1 cellular context compared by ENCODE assay signal in the genomic region with DNA sequence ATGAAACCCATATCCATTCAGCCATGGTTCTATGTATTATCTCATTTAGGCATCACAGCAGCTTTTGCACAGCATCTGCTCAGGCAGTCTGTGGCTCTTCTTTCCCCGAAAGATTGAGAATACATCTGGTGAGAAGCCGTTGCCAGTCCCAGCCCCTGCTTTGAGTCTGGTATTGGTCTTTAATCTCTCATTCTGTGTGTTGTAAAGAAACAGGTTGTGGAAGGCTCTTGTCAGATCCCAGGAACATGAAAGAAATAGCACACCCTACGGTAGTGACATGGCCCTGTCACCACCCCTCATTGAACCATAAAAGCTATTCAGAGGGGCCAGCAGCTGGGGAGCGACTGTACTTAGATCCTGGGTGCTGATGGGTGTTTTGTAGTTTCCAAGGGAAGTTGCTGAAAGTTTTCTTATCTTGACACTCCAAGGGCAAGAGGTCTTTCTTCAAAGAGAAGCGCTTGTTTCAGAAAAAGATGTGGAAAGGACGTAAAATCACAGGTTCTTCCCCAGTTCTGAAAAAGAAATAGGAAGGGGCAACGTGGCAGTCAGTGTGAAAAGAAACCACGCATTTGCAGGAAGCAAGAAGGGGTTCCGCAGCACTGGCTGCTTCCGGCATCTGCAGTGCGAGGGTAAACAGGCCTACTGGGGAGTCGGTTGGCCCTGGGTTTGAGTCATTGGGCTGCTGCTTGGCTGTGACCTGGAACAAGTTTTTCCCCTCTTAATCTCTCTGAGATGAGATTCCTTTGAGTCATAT.
TF ChIP-seq lines count a peak whose summit lies in the region.

No MANE protein-coding gene starts in this region.

TF ChIP-seq in K562, 482 proteins besides CTCF, POLR2A, EP300 and RAD21 (continued from another document and continues in another):
- TF ChIP-seq, protein P1, sequence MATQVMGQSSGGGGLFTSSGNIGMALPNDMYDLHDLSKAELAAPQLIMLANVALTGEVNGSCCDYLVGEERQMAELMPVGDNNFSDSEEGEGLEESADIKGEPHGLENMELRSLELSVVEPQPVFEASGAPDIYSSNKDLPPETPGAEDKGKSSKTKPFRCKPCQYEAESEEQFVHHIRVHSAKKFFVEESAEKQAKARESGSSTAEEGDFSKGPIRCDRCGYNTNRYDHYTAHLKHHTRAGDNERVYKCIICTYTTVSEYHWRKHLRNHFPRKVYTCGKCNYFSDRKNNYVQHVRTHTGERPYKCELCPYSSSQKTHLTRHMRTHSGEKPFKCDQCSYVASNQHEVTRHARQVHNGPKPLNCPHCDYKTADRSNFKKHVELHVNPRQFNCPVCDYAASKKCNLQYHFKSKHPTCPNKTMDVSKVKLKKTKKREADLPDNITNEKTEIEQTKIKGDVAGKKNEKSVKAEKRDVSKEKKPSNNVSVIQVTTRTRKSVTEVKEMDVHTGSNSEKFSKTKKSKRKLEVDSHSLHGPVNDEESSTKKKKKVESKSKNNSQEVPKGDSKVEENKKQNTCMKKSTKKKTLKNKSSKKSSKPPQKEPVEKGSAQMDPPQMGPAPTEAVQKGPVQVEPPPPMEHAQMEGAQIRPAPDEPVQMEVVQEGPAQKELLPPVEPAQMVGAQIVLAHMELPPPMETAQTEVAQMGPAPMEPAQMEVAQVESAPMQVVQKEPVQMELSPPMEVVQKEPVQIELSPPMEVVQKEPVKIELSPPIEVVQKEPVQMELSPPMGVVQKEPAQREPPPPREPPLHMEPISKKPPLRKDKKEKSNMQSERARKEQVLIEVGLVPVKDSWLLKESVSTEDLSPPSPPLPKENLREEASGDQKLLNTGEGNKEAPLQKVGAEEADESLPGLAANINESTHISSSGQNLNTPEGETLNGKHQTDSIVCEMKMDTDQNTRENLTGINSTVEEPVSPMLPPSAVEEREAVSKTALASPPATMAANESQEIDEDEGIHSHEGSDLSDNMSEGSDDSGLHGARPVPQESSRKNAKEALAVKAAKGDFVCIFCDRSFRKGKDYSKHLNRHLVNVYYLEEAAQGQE (CRISPR knock-in tag; IDR thresholded peaks at IDR 0.05; ENCODE audit: low read depth) = no peak
- TF ChIP-seq POLR2H (tag; IDR thresholded peaks at IDR 0.05; ENCODE audit: low read depth) (no peak), GABPB1 (CRISPR knock-in tag; IDR thresholded peaks at IDR 0.05) (no peak), FOXJ2 (tag; IDR thresholded peaks at IDR 0.05) (no peak), ZNF311 (CRISPR knock-in tag; IDR thresholded peaks at IDR 0.05) (peak; percentile 72), TBL1XR1 (IDR thresholded peaks at IDR 0.05; ENCODE audit: low read length in 2 of 2) (no peak; a peak in 1 of 4 replicates), ZEB2 (IDR thresholded peaks at IDR 0.05) (0 out of 2 replicates have a peak, but pooled peaks have one; percentile 16), ZNF146 (CRISPR knock-in tag; IDR thresholded peaks at IDR 0.05; ENCODE audit: unreplicated experiment) (no peak), MAZ (CRISPR knock-in tag; conservative IDR thresholded peaks at IDR 0.05 in 1 of 2, IDR thresholded peaks at IDR 0.05 in 1 of 2) (peak in 1 of 2 experiments; percentile 46; a peak in 1 of 4 replicates), LCOR (CRISPR knock-in tag; IDR thresholded peaks at IDR 0.05) (peak; percentile 24; the same call in 1 of the 2 replicates), NR2C1 (IDR thresholded peaks at IDR 0.05) (0 out of 2 replicates have a peak, but pooled peaks have one; percentile 5), NR2C1 (tag; IDR thresholded peaks at IDR 0.05) (peak; percentile 36; the same call in 1 of the 2 replicates), ATF7 (IDR thresholded peaks at IDR 0.05) (0 out of 2 replicates have a peak, but pooled peaks have one; percentile 16), MTA1 (IDR thresholded peaks at IDR 0.05; ENCODE audit: borderline replicate concordance) (no peak), EP400 (IDR thresholded peaks at IDR 0.05) (0 out of 2 replicates have a peak, but pooled peaks have one; percentile 18), SMAD4 (CRISPR knock-in tag; conservative IDR thresholded peaks at IDR 0.05) (peak; percentile 69), WHSC1 (IDR thresholded peaks at IDR 0.05; ENCODE audit: low read length) (no peak), JUND (IDR thresholded peaks at IDR 0.05; ENCODE audit: borderline replicate concordance, low read depth, low read length) (0 out of 2 replicates have a peak, but pooled peaks have one; percentile 1), JUND (tag; IDR thresholded peaks at IDR 0.05; ENCODE audit: borderline replicate concordance, low read depth, low read length) (no peak; the same call in 2 of the 3 replicates), ZNF212 (CRISPR knock-in tag; IDR thresholded peaks at IDR 0.05) (no peak), TBP (optimal IDR thresholded peaks at IDR 0.05; ENCODE audit: low read depth, low read length) (peak; percentile 13), ZNF717 (CRISPR knock-in tag; IDR thresholded peaks at IDR 0.05) (no peak), PCBP1 (IDR thresholded peaks at IDR 0.05; ENCODE audit: low read depth, low read length, poor library complexity, severe bottlenecking) (no peak), PHB2 (IDR thresholded peaks at IDR 0.05; ENCODE audit: low read depth) (no peak), TFAM (CRISPR knock-in tag; conservative IDR thresholded peaks at IDR 0.05) (no peak), EHMT2 (IDR thresholded peaks at IDR 0.05) (no peak), ARID2 (IDR thresholded peaks at IDR 0.05) (0 out of 2 replicates have a peak, but pooled peaks have one; percentile 47), SRSF7 (optimal IDR thresholded peaks at IDR 0.05; ENCODE audit: low read depth, low read length) (no peak), BCOR (IDR thresholded peaks at IDR 0.05) (no peak), POLR2AphosphoS2 (IDR thresholded peaks at IDR 0.05; ENCODE audit: low read length) (no peak), BHLHE40 (IDR thresholded peaks at IDR 0.05; ENCODE audit: low read length) (no peak), HEY1 (CRISPR knock-in tag; IDR thresholded peaks at IDR 0.05; ENCODE audit: borderline replicate concordance) (no peak), LEF1 (IDR thresholded peaks at IDR 0.05) (peak; percentile 83), ZNF785 (CRISPR knock-in tag; IDR thresholded peaks at IDR 0.05) (no peak), SMC3 (conservative IDR thresholded peaks at IDR 0.05; ENCODE audit: insufficient read depth, low read depth, low read length) (no peak)
- TF ChIP-seq, protein P2, sequence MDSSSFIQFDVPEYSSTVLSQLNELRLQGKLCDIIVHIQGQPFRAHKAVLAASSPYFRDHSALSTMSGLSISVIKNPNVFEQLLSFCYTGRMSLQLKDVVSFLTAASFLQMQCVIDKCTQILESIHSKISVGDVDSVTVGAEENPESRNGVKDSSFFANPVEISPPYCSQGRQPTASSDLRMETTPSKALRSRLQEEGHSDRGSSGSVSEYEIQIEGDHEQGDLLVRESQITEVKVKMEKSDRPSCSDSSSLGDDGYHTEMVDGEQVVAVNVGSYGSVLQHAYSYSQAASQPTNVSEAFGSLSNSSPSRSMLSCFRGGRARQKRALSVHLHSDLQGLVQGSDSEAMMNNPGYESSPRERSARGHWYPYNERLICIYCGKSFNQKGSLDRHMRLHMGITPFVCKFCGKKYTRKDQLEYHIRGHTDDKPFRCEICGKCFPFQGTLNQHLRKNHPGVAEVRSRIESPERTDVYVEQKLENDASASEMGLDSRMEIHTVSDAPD (CRISPR knock-in tag; IDR thresholded peaks at IDR 0.05) = no peak
- TF ChIP-seq, protein P3, sequence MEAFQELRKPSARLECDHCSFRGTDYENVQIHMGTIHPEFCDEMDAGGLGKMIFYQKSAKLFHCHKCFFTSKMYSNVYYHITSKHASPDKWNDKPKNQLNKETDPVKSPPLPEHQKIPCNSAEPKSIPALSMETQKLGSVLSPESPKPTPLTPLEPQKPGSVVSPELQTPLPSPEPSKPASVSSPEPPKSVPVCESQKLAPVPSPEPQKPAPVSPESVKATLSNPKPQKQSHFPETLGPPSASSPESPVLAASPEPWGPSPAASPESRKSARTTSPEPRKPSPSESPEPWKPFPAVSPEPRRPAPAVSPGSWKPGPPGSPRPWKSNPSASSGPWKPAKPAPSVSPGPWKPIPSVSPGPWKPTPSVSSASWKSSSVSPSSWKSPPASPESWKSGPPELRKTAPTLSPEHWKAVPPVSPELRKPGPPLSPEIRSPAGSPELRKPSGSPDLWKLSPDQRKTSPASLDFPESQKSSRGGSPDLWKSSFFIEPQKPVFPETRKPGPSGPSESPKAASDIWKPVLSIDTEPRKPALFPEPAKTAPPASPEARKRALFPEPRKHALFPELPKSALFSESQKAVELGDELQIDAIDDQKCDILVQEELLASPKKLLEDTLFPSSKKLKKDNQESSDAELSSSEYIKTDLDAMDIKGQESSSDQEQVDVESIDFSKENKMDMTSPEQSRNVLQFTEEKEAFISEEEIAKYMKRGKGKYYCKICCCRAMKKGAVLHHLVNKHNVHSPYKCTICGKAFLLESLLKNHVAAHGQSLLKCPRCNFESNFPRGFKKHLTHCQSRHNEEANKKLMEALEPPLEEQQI (IDR thresholded peaks at IDR 0.05) = no peak
- TF ChIP-seq, protein P4, sequence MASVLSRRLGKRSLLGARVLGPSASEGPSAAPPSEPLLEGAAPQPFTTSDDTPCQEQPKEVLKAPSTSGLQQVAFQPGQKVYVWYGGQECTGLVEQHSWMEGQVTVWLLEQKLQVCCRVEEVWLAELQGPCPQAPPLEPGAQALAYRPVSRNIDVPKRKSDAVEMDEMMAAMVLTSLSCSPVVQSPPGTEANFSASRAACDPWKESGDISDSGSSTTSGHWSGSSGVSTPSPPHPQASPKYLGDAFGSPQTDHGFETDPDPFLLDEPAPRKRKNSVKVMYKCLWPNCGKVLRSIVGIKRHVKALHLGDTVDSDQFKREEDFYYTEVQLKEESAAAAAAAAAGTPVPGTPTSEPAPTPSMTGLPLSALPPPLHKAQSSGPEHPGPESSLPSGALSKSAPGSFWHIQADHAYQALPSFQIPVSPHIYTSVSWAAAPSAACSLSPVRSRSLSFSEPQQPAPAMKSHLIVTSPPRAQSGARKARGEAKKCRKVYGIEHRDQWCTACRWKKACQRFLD (CRISPR knock-in tag; IDR thresholded peaks at IDR 0.05) = peak; percentile 41; the same call in 1 of the 2 replicates
- TF ChIP-seq, protein P5, sequence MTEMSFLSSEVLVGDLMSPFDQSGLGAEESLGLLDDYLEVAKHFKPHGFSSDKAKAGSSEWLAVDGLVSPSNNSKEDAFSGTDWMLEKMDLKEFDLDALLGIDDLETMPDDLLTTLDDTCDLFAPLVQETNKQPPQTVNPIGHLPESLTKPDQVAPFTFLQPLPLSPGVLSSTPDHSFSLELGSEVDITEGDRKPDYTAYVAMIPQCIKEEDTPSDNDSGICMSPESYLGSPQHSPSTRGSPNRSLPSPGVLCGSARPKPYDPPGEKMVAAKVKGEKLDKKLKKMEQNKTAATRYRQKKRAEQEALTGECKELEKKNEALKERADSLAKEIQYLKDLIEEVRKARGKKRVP (CRISPR knock-in tag; IDR thresholded peaks at IDR 0.05) = peak; percentile 57
- TF ChIP-seq, protein P6, sequence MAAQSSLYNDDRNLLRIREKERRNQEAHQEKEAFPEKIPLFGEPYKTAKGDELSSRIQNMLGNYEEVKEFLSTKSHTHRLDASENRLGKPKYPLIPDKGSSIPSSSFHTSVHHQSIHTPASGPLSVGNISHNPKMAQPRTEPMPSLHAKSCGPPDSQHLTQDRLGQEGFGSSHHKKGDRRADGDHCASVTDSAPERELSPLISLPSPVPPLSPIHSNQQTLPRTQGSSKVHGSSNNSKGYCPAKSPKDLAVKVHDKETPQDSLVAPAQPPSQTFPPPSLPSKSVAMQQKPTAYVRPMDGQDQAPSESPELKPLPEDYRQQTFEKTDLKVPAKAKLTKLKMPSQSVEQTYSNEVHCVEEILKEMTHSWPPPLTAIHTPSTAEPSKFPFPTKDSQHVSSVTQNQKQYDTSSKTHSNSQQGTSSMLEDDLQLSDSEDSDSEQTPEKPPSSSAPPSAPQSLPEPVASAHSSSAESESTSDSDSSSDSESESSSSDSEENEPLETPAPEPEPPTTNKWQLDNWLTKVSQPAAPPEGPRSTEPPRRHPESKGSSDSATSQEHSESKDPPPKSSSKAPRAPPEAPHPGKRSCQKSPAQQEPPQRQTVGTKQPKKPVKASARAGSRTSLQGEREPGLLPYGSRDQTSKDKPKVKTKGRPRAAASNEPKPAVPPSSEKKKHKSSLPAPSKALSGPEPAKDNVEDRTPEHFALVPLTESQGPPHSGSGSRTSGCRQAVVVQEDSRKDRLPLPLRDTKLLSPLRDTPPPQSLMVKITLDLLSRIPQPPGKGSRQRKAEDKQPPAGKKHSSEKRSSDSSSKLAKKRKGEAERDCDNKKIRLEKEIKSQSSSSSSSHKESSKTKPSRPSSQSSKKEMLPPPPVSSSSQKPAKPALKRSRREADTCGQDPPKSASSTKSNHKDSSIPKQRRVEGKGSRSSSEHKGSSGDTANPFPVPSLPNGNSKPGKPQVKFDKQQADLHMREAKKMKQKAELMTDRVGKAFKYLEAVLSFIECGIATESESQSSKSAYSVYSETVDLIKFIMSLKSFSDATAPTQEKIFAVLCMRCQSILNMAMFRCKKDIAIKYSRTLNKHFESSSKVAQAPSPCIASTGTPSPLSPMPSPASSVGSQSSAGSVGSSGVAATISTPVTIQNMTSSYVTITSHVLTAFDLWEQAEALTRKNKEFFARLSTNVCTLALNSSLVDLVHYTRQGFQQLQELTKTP (IDR thresholded peaks at IDR 0.05; ENCODE audit: low read depth in 1 of 2, partially characterized antibody in 2 of 2) = no peak
- TF ChIP-seq, protein P7, sequence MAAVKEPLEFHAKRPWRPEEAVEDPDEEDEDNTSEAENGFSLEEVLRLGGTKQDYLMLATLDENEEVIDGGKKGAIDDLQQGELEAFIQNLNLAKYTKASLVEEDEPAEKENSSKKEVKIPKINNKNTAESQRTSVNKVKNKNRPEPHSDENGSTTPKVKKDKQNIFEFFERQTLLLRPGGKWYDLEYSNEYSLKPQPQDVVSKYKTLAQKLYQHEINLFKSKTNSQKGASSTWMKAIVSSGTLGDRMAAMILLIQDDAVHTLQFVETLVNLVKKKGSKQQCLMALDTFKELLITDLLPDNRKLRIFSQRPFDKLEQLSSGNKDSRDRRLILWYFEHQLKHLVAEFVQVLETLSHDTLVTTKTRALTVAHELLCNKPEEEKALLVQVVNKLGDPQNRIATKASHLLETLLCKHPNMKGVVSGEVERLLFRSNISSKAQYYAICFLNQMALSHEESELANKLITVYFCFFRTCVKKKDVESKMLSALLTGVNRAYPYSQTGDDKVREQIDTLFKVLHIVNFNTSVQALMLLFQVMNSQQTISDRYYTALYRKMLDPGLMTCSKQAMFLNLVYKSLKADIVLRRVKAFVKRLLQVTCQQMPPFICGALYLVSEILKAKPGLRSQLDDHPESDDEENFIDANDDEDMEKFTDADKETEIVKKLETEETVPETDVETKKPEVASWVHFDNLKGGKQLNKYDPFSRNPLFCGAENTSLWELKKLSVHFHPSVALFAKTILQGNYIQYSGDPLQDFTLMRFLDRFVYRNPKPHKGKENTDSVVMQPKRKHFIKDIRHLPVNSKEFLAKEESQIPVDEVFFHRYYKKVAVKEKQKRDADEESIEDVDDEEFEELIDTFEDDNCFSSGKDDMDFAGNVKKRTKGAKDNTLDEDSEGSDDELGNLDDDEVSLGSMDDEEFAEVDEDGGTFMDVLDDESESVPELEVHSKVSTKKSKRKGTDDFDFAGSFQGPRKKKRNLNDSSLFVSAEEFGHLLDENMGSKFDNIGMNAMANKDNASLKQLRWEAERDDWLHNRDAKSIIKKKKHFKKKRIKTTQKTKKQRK (IDR thresholded peaks at IDR 0.05; ENCODE audit: borderline replicate concordance, low read depth, low read length) = no peak
- TF ChIP-seq, protein P8, sequence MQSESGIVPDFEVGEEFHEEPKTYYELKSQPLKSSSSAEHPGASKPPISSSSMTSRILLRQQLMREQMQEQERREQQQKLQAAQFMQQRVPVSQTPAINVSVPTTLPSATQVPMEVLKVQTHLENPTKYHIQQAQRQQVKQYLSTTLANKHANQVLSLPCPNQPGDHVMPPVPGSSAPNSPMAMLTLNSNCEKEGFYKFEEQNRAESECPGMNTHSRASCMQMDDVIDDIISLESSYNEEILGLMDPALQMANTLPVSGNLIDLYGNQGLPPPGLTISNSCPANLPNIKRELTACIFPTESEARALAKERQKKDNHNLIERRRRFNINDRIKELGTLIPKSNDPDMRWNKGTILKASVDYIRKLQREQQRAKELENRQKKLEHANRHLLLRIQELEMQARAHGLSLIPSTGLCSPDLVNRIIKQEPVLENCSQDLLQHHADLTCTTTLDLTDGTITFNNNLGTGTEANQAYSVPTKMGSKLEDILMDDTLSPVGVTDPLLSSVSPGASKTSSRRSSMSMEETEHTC (IDR thresholded peaks at IDR 0.05) = no peak
